1 cellular context compared by ENCODE assay signal in the genomic region with DNA sequence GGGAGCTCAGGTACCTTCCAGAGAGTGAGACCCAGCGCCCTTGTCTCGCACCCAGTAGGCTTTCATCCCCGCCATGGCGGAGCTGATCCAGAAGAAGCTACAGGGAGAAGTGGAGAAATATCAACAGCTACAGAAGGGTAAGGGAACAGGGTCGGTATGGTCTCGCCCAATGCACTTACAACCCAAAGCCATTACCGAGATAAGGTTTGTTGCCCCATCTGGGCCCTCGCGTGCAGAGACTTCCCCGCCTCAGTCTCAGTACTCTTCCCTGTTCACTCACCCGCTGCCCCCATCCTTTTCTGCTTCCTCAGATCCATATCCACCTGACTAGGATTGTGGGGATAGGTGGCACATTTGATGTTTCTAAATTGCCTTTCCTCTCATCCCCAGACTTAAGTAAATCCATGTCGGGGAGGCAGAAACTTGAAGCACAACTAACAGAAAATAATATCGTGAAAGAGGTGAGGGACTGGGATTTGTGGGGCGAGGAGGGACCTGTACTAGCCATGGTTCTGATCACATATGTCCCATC.
TF ChIP-seq lines count a peak whose summit lies in the region.

No MANE protein-coding gene starts in this region.

TF ChIP-seq in K562, 482 proteins besides CTCF, POLR2A, EP300 and RAD21 (continues in another document):
- TF ChIP-seq, protein P1, sequence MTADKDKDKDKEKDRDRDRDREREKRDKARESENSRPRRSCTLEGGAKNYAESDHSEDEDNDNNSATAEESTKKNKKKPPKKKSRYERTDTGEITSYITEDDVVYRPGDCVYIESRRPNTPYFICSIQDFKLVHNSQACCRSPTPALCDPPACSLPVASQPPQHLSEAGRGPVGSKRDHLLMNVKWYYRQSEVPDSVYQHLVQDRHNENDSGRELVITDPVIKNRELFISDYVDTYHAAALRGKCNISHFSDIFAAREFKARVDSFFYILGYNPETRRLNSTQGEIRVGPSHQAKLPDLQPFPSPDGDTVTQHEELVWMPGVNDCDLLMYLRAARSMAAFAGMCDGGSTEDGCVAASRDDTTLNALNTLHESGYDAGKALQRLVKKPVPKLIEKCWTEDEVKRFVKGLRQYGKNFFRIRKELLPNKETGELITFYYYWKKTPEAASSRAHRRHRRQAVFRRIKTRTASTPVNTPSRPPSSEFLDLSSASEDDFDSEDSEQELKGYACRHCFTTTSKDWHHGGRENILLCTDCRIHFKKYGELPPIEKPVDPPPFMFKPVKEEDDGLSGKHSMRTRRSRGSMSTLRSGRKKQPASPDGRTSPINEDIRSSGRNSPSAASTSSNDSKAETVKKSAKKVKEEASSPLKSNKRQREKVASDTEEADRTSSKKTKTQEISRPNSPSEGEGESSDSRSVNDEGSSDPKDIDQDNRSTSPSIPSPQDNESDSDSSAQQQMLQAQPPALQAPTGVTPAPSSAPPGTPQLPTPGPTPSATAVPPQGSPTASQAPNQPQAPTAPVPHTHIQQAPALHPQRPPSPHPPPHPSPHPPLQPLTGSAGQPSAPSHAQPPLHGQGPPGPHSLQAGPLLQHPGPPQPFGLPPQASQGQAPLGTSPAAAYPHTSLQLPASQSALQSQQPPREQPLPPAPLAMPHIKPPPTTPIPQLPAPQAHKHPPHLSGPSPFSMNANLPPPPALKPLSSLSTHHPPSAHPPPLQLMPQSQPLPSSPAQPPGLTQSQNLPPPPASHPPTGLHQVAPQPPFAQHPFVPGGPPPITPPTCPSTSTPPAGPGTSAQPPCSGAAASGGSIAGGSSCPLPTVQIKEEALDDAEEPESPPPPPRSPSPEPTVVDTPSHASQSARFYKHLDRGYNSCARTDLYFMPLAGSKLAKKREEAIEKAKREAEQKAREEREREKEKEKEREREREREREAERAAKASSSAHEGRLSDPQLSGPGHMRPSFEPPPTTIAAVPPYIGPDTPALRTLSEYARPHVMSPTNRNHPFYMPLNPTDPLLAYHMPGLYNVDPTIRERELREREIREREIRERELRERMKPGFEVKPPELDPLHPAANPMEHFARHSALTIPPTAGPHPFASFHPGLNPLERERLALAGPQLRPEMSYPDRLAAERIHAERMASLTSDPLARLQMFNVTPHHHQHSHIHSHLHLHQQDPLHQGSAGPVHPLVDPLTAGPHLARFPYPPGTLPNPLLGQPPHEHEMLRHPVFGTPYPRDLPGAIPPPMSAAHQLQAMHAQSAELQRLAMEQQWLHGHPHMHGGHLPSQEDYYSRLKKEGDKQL (CRISPR knock-in tag; IDR thresholded peaks at IDR 0.05; ENCODE audit: borderline replicate concordance), result no peak
- TF ChIP-seq ZNF445 (CRISPR knock-in tag; IDR thresholded peaks at IDR 0.05; ENCODE audit: low read depth), result no peak
- TF ChIP-seq PCBP1 (IDR thresholded peaks at IDR 0.05; ENCODE audit: low read depth, low read length, poor library complexity, severe bottlenecking), result no peak
- 0 out of 2 replicates have a peak, but pooled peaks have one; percentile 5 for TF ChIP-seq ZBTB7A (IDR thresholded peaks at IDR 0.05; ENCODE audit: borderline replicate concordance, control insufficient read depth, low read depth, low read length)
- TF ChIP-seq ETV6 (IDR thresholded peaks at IDR 0.05; ENCODE audit: borderline replicate concordance in 1 of 2, low read depth in 2 of 2, low read length in 1 of 2), result no peak
- TF ChIP-seq ETV6 (CRISPR knock-in tag; IDR thresholded peaks at IDR 0.05; ENCODE audit: borderline replicate concordance), result 0 out of 2 replicates have a peak, but pooled peaks have one; percentile 14
- TF ChIP-seq ZFX (CRISPR knock-in tag; IDR thresholded peaks at IDR 0.05), result peak; percentile 38; the same call in 1 of the 2 replicates
- TF ChIP-seq HNRNPH1 (optimal IDR thresholded peaks at IDR 0.05; ENCODE audit: low read depth, low read length), result no peak
- TF ChIP-seq POLR2G (IDR thresholded peaks at IDR 0.05; ENCODE audit: low read depth, low read length), result peak; percentile 8
- TF ChIP-seq, protein P2, sequence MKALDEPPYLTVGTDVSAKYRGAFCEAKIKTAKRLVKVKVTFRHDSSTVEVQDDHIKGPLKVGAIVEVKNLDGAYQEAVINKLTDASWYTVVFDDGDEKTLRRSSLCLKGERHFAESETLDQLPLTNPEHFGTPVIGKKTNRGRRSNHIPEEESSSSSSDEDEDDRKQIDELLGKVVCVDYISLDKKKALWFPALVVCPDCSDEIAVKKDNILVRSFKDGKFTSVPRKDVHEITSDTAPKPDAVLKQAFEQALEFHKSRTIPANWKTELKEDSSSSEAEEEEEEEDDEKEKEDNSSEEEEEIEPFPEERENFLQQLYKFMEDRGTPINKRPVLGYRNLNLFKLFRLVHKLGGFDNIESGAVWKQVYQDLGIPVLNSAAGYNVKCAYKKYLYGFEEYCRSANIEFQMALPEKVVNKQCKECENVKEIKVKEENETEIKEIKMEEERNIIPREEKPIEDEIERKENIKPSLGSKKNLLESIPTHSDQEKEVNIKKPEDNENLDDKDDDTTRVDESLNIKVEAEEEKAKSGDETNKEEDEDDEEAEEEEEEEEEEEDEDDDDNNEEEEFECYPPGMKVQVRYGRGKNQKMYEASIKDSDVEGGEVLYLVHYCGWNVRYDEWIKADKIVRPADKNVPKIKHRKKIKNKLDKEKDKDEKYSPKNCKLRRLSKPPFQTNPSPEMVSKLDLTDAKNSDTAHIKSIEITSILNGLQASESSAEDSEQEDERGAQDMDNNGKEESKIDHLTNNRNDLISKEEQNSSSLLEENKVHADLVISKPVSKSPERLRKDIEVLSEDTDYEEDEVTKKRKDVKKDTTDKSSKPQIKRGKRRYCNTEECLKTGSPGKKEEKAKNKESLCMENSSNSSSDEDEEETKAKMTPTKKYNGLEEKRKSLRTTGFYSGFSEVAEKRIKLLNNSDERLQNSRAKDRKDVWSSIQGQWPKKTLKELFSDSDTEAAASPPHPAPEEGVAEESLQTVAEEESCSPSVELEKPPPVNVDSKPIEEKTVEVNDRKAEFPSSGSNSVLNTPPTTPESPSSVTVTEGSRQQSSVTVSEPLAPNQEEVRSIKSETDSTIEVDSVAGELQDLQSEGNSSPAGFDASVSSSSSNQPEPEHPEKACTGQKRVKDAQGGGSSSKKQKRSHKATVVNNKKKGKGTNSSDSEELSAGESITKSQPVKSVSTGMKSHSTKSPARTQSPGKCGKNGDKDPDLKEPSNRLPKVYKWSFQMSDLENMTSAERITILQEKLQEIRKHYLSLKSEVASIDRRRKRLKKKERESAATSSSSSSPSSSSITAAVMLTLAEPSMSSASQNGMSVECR (CRISPR knock-in tag; IDR thresholded peaks at IDR 0.05), result no peak
- TF ChIP-seq ESRRB (CRISPR knock-in tag; IDR thresholded peaks at IDR 0.05; ENCODE audit: borderline replicate concordance), result 0 out of 2 replicates have a peak, but pooled peaks have one; percentile 27
- peak; percentile 60 for TF ChIP-seq KDM5B (IDR thresholded peaks at IDR 0.05; ENCODE audit: insufficient replicate concordance, low read depth, low read length)
- TF ChIP-seq, protein P3, sequence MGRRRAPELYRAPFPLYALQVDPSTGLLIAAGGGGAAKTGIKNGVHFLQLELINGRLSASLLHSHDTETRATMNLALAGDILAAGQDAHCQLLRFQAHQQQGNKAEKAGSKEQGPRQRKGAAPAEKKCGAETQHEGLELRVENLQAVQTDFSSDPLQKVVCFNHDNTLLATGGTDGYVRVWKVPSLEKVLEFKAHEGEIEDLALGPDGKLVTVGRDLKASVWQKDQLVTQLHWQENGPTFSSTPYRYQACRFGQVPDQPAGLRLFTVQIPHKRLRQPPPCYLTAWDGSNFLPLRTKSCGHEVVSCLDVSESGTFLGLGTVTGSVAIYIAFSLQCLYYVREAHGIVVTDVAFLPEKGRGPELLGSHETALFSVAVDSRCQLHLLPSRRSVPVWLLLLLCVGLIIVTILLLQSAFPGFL (CRISPR knock-in tag; IDR thresholded peaks at IDR 0.05), result 0 out of 2 replicates have a peak, but pooled peaks have one; percentile 4
- no peak for TF ChIP-seq NR2C2 (CRISPR knock-in tag; IDR thresholded peaks at IDR 0.05)
- peak; percentile 94; the same call in 1 of the 2 replicates for TF ChIP-seq NR2C2 (tag; IDR thresholded peaks at IDR 0.05)
- TF ChIP-seq, protein P4, sequence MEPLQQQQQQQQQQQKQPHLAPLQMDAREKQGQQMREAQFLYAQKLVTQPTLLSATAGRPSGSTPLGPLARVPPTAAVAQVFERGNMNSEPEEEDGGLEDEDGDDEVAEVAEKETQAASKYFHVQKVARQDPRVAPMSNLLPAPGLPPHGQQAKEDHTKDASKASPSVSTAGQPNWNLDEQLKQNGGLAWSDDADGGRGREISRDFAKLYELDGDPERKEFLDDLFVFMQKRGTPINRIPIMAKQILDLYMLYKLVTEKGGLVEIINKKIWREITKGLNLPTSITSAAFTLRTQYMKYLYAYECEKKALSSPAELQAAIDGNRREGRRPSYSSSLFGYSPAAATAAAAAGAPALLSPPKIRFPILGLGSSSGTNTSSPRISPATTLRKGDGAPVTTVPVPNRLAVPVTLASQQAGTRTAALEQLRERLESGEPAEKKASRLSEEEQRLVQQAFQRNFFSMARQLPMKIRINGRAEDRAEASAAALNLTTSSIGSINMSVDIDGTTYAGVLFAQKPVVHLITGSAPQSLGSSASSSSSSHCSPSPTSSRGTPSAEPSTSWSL (CRISPR knock-in tag; IDR thresholded peaks at IDR 0.05; ENCODE audit: borderline replicate concordance), result no peak
- TF ChIP-seq CHD1 (IDR thresholded peaks at IDR 0.05; ENCODE audit: low read length), result peak; percentile 86
- TF ChIP-seq ZNF354B (CRISPR knock-in tag; IDR thresholded peaks at IDR 0.05), result peak; percentile 24; the same call in 1 of the 2 replicates
- TF ChIP-seq, protein P5, sequence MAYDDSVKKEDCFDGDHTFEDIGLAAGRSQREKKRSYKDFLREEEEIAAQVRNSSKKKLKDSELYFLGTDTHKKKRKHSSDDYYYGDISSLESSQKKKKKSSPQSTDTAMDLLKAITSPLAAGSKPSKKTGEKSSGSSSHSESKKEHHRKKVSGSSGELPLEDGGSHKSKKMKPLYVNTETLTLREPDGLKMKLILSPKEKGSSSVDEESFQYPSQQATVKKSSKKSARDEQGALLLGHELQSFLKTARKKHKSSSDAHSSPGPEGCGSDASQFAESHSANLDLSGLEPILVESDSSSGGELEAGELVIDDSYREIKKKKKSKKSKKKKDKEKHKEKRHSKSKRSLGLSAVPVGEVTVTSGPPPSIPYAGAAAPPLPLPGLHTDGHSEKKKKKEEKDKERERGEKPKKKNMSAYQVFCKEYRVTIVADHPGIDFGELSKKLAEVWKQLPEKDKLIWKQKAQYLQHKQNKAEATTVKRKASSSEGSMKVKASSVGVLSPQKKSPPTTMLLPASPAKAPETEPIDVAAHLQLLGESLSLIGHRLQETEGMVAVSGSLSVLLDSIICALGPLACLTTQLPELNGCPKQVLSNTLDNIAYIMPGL (CRISPR knock-in tag; IDR thresholded peaks at IDR 0.05), result peak; percentile 54; the same call in 1 of the 2 replicates
- TF ChIP-seq MBD2 (IDR thresholded peaks at IDR 0.05; ENCODE audit: borderline replicate concordance, low read depth), result 0 out of 2 replicates have a peak, but pooled peaks have one; percentile 10
- peak; percentile 5; the same call in 1 of the 2 replicates for TF ChIP-seq PML (IDR thresholded peaks at IDR 0.05; ENCODE audit: low read length)
- TF ChIP-seq, protein P6, sequence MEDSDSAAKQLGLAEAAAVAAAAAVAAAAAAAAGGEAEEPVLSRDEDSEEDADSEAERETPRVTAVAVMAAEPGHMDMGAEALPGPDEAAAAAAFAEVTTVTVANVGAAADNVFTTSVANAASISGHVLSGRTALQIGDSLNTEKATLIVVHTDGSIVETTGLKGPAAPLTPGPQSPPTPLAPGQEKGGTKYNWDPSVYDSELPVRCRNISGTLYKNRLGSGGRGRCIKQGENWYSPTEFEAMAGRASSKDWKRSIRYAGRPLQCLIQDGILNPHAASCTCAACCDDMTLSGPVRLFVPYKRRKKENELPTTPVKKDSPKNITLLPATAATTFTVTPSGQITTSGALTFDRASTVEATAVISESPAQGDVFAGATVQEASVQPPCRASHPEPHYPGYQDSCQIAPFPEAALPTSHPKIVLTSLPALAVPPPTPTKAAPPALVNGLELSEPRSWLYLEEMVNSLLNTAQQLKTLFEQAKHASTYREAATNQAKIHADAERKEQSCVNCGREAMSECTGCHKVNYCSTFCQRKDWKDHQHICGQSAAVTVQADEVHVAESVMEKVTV (CRISPR knock-in tag; IDR thresholded peaks at IDR 0.05), result no peak
- TF ChIP-seq MCM2 (IDR thresholded peaks at IDR 0.05; ENCODE audit: low read depth), result no peak
- TF ChIP-seq, protein P7, sequence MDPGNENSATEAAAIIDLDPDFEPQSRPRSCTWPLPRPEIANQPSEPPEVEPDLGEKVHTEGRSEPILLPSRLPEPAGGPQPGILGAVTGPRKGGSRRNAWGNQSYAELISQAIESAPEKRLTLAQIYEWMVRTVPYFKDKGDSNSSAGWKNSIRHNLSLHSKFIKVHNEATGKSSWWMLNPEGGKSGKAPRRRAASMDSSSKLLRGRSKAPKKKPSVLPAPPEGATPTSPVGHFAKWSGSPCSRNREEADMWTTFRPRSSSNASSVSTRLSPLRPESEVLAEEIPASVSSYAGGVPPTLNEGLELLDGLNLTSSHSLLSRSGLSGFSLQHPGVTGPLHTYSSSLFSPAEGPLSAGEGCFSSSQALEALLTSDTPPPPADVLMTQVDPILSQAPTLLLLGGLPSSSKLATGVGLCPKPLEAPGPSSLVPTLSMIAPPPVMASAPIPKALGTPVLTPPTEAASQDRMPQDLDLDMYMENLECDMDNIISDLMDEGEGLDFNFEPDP (CRISPR knock-in tag; IDR thresholded peaks at IDR 0.05), result no peak
- TF ChIP-seq CTBP1 (IDR thresholded peaks at IDR 0.05; ENCODE audit: borderline replicate concordance), result 0 out of 2 replicates have a peak, but pooled peaks have one; percentile 8
- TF ChIP-seq MTA1 (IDR thresholded peaks at IDR 0.05; ENCODE audit: borderline replicate concordance), result no peak
- TF ChIP-seq, protein P8, sequence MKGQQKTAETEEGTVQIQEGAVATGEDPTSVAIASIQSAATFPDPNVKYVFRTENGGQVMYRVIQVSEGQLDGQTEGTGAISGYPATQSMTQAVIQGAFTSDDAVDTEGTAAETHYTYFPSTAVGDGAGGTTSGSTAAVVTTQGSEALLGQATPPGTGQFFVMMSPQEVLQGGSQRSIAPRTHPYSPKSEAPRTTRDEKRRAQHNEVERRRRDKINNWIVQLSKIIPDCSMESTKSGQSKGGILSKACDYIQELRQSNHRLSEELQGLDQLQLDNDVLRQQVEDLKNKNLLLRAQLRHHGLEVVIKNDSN (CRISPR knock-in tag; IDR thresholded peaks at IDR 0.05), result peak; percentile 19; the same call in 1 of the 2 replicates
- TF ChIP-seq, protein P9, sequence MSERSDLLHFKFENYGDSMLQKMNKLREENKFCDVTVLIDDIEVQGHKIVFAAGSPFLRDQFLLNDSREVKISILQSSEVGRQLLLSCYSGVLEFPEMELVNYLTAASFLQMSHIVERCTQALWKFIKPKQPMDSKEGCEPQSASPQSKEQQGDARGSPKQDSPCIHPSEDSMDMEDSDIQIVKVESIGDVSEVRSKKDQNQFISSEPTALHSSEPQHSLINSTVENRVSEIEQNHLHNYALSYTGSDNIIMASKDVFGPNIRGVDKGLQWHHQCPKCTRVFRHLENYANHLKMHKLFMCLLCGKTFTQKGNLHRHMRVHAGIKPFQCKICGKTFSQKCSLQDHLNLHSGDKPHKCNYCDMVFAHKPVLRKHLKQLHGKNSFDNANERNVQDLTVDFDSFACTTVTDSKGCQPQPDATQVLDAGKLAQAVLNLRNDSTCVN (CRISPR knock-in tag; IDR thresholded peaks at IDR 0.05), result no peak
- TF ChIP-seq ZNF696 (CRISPR knock-in tag; conservative IDR thresholded peaks at IDR 0.05), result no peak
